20 cellular contexts compared by ENCODE assay signal in genomic region chrX:129761596-129761995, GRCh38. TPM values are rescaled to one million over a fixed set of nuclear protein-coding genes. Genes with fewer than 3 reads are reported as not detected.
DNase-seq lines count a peak whose midpoint lies in the region; ATAC-seq, FAIRE-seq and TF ChIP-seq lines count a peak whose summit lies in the region.
"Had no signal": no experiment of that assay in that cellular context is flagged by ENCODE, and none has a peak within 500 bp of the region (broad histone marks: within the 10 kb centered on the region; RNA-seq: fewer than 3 reads in every experiment).

No MANE protein-coding gene starts in this region.

- H3K9me3 ChIP-seq in KOPT-K1 (ENCODE audit: insufficient read depth, low read length, poor library complexity, severe bottlenecking) (no peaks in the 10 kb centered on the region), K562 (replicated peaks; ENCODE audit: control insufficient read depth, insufficient read depth, low read depth, low read length) (no peaks in the 10 kb centered on the region), A673 (ENCODE audit: low read depth, low read length, poor library complexity, severe bottlenecking) (no peaks in the 10 kb centered on the region)
- H3K9me3 ChIP-seq: HAP-1 had no signal

- H2AFZ ChIP-seq in K562 (ENCODE audit: low read depth, low read length): no peak overlapping the region

- BruUV-seq in K562 (replicated peaks; lab: Mats Ljungman, UMichigan) (no TSS peak), A673 (replicated peaks; lab: Mats Ljungman, UMichigan) (no TSS peak)

- no peak for TF ChIP-seq POLR2A in K562 (conservative IDR thresholded peaks at IDR 0.05)

- TF ChIP-seq CTCF in K562 (IDR thresholded peaks at IDR 0.05 in 2 of 3, conservative IDR thresholded peaks at IDR 0.05 in 1 of 3; ENCODE audit: insufficient read depth in 2 of 3, low read depth in 1 of 3, low read length in 3 of 3) (no peak), A673 (conservative IDR thresholded peaks at IDR 0.05; ENCODE audit: low read depth, low read length) (no peak)

- no peak for FAIRE-seq in K562 (lab: Jason Lieb, UNC)
- FAIRE-seq: G401.6, H1, HepG2, HTR-8/SVneo had no signal

- intact Hi-C loops in K562 (cut with micrococcal nuclease) (no loop called here), A673 (cut with micrococcal nuclease; ENCODE audit: unreplicated experiment) (no loop called here)

- H3K9me1 ChIP-seq in K562 (ENCODE audit: control insufficient read depth, insufficient read depth, low read length): peaks cover 2% of the 10 kb centered on the region

- no peaks in the 10 kb centered on the region for H3K36me3 Mint-ChIP-seq in stimulated activated effector memory CD8-positive, alpha-beta T cell treated with anti-CD3 and anti-CD28 coated beads, Interleukin-12 subunit alpha, Interleukin-12 subunit beta, amount 100 ng/mL, for 72 hours

- in situ Hi-C loops in K562 (cut with MboI): no loop called here

- no peak for TF ChIP-seq EP300 in K562 (IDR thresholded peaks at IDR 0.05; ENCODE audit: low read length)

- H4K20me1 ChIP-seq in K562 (replicated peaks; ENCODE audit: control insufficient read depth, insufficient read depth, low read length): no peaks in the 10 kb centered on the region

- 44% methylated on average over 3 of the region's 4 CpGs for WGBS in K562 (ENCODE audit: insufficient coverage, low coverage, missing lambda C conversion rate)

- peak overlapping the region; percentile 20 for H3K27ac Mint-ChIP-seq in stimulated activated effector memory CD8-positive, alpha-beta T cell treated with anti-CD3 and anti-CD28 coated beads, Interleukin-12 subunit alpha, Interleukin-12 subunit beta, amount 100 ng/mL, for 72 hours
- H3K27ac Mint-ChIP-seq: B cell; CD4-positive, alpha-beta T cell; HFFc6 had no signal

- no peak for TF ChIP-seq RAD21 in K562 (CRISPR knock-in tag; conservative IDR thresholded peaks at IDR 0.05 in 1 of 2, IDR thresholded peaks at IDR 0.05 in 1 of 2)

- no peaks in the 10 kb centered on the region for H3K9me3 Mint-ChIP-seq in stimulated activated effector memory CD8-positive, alpha-beta T cell treated with anti-CD3 and anti-CD28 coated beads, Interleukin-12 subunit alpha, Interleukin-12 subunit beta, amount 100 ng/mL, for 72 hours
- H3K9me3 Mint-ChIP-seq: CD4-positive, alpha-beta T cell; HFFc6 had no signal

- H3K4me3 ChIP-seq in K562 (no peak overlapping the region), A673 (ENCODE audit: low read depth, low read length, poor library complexity, severe bottlenecking) (no peak overlapping the region)
- H3K4me3 ChIP-seq: HAP-1 had no signal

- POLR2A ChIA-PET in K562 (lab: Yijun Ruan, JAX): interaction anchor here (0.6 to 0.8 kb wide), 3 partner anchors 10 to 198 kb away, joined by 3 read pairs; no protein-coding TSS in a partner anchor
- POLR2A ChIA-PET in A673 (lab: Charles Lee; ENCODE audit: low non-redundant PET): no interaction called here

- peaks cover 51% of the 10 kb centered on the region for H3K4me1 Mint-ChIP-seq in stimulated activated effector memory CD8-positive, alpha-beta T cell treated with anti-CD3 and anti-CD28 coated beads, Interleukin-12 subunit alpha, Interleukin-12 subunit beta, amount 100 ng/mL, for 72 hours

- H3K4me3 Mint-ChIP-seq in stimulated activated effector memory CD8-positive, alpha-beta T cell treated with anti-CD3 and anti-CD28 coated beads, Interleukin-12 subunit alpha, Interleukin-12 subunit beta, amount 100 ng/mL, for 72 hours: no peak overlapping the region
- H3K4me3 Mint-ChIP-seq: B cell; CD4-positive, alpha-beta T cell; HFFc6 had no signal

- ATAC-seq in K562: no peak
- no peak for ATAC-seq in stimulated activated effector memory CD8-positive, alpha-beta T cell treated with anti-CD3 and anti-CD28 coated beads, Interleukin-12 subunit alpha, Interleukin-12 subunit beta, amount 100 ng/mL, for 72 hours
- ATAC-seq in activated CD4-positive, CD25-positive, alpha-beta regulatory T cell treated with anti-CD3 and anti-CD28 coated beads, Interleukin-2, amount 50 U/mL, for 24 hours: no peak
- ATAC-seq: HepG2 had no signal

- peak overlapping the region; percentile 97 for H3K27ac ChIP-seq in KOPT-K1 (ENCODE audit: low read depth, low read length, poor library complexity, severe bottlenecking)
- H3K27ac ChIP-seq in K562 (ENCODE audit: extremely low read depth, low read depth, low read length): no peak overlapping the region
- H3K27ac ChIP-seq in A673 (ENCODE audit: low read depth, low read length, poor library complexity, severe bottlenecking): no peak overlapping the region

- peak; percentile 27 for DNase-seq in activated effector memory CD4-positive, alpha-beta T cell treated with anti-CD3 and anti-CD28 coated beads, Interleukin-2, amount 50 U/mL, for 16 hours
- DNase-seq in activated effector memory CD4-positive, alpha-beta T cell treated with Interleukin-2 at 50 U/mL for 16 hours: no peak
- DNase-seq in K562 (ENCODE audit: extremely low read depth in 1 of 4, low spot score in 3 of 4) (no peak), A673 (ENCODE audit: low spot score) (no peak), pons (ENCODE audit: low spot score) (no peak)
- DNase-seq in stimulated activated effector memory CD8-positive, alpha-beta T cell treated with anti-CD3 and anti-CD28 coated beads, Interleukin-12 subunit alpha, Interleukin-12 subunit beta, amount 100 ng/mL, for 72 hours (ENCODE audit: low spot score in 2 of 2): no peak
- DNase-seq: C1 segment of cervical spinal cord; CD4-positive, alpha-beta T cell; DMS79; EL; HFFc6 had no signal

- H3K4me1 ChIP-seq in K562 (replicated peaks in 1 of 2; ENCODE audit: control insufficient read depth in 2 of 2, insufficient read depth in 2 of 2, low read length in 2 of 2): peaks cover 12 to 14% of the 10 kb centered on the region in 2 experiments; a peak in 4 of 5 replicates
- H3K4me1 ChIP-seq in A673 (ENCODE audit: insufficient read depth, low read length, poor library complexity, severe bottlenecking): no peaks in the 10 kb centered on the region
- H3K4me1 ChIP-seq: HAP-1 had no signal

- H3K4me2 ChIP-seq in K562 (ENCODE audit: insufficient read depth, low read length): no peak overlapping the region

- H3K9ac ChIP-seq in K562 (ENCODE audit: insufficient read depth in 1 of 2, low read depth in 2 of 2, low read length in 2 of 2): no peak overlapping the region; a peak in 1 of 4 replicates

- CTCF ChIA-PET in K562 (lab: Yijun Ruan, JAX; ENCODE audit: low intra/inter-chr PET ratio) (no interaction called here), A673 (lab: Charles Lee) (no interaction called here)

- H3K27me3 ChIP-seq in K562 (ENCODE audit: control insufficient read depth in 2 of 2, insufficient read depth in 2 of 2, low read length in 2 of 2) (no peaks in the 10 kb centered on the region), A673 (replicated peaks; ENCODE audit: insufficient read depth, low read depth, low read length, poor library complexity) (no peaks in the 10 kb centered on the region)

- H3K36me3 ChIP-seq in KOPT-K1 (ENCODE audit: insufficient read depth, low read length): peaks cover 36% of the 10 kb centered on the region
- H3K36me3 ChIP-seq in K562 (ENCODE audit: control insufficient read depth, insufficient read depth, low read length): no peaks in the 10 kb centered on the region
- H3K36me3 ChIP-seq in A673 (ENCODE audit: insufficient read depth, low read length, poor library complexity, severe bottlenecking): no peaks in the 10 kb centered on the region
- H3K36me3 ChIP-seq: HAP-1 had no signal

- no peaks in the 10 kb centered on the region for H3K79me2 ChIP-seq in K562 (ENCODE audit: control insufficient read depth, insufficient read depth, low read length)

RNA-seq across cellular contexts. Expression of gene SASH3, which starts 18.2 kb away (rescaled TPM):
- not detected in 2 replicates for total RNA-seq in K562 (2011; cell fraction: chromatin; rRNA removed; ENCODE audit: low replicate concordance)
- total RNA-seq in K562 (2011; cell fraction: nucleolus; rRNA removed): not detected in 2 replicates
- not detected in 2 replicates for total RNA-seq in K562 (2011; cell fraction: nucleoplasm; rRNA removed)
- 0.08 and 0.14 TPM in 2 replicates for total RNA-seq in K562 (2014; rRNA removed)
- total RNA-seq in K562 (2014; rRNA removed; fragmentation: Illumina TruSeq; extraction: Trizol): 0.06 and 0.07 TPM in 2 replicates
- 0.72 and 1.1 TPM in 2 replicates for total RNA-seq in K562 (2015; rRNA removed; fragmentation: Illumina TruSeq; extraction: Trizol)
- total RNA-seq in K562 (2021): 0.34 and 0.35 TPM in 2 replicates
- 0.06 and 0.08 TPM in 2 replicates for polyA plus RNA-seq in K562 (2011; rRNA removed)
- 0.04 and 0.06 TPM in 2 replicates for polyA plus RNA-seq in K562 (2011; cell fraction: cytosol; rRNA removed)
- polyA plus RNA-seq in K562 (2011; cell fraction: nucleus; rRNA removed): 0.04 and 0.07 TPM in 2 replicates
- 0.21 and 0.75 TPM in 2 replicates for polyA plus RNA-seq in K562 (2012)
- polyA plus RNA-seq in K562 (2014; fragmentation: Illumina TruSeq; extraction: Trizol): 0.10 and 0.14 TPM in 2 replicates
- under 1 TPM; 0.03 to 0.06 TPM for polyA plus RNA-seq in K562 (2014; fragmentation: Nextera tagmentation; extraction: Ambion mirVana)
- 0.08 and 0.13 TPM in 2 replicates for polyA plus RNA-seq in K562 (2014; rRNA removed)
- polyA minus RNA-seq in K562 (2011; rRNA and poly(A)+ RNA removed): not detected in 2 replicates
- polyA minus RNA-seq in K562 (2011; cell fraction: cytosol; rRNA and poly(A)+ RNA removed): not detected in 2 replicates
- polyA minus RNA-seq in K562 (2011; cell fraction: nucleus; rRNA and poly(A)+ RNA removed): not detected in 2 replicates
- total RNA-seq in A673 (2021): not detected in 2 replicates
- total RNA-seq: A172, H1, HepG2, HFFc6 had no signal
- polyA plus RNA-seq: H1 had no signal

RNA-seq across cellular contexts. Expression of gene XPNPEP2, which starts 22.8 kb away (rescaled TPM):
- total RNA-seq in K562 (2011; cell fraction: chromatin; rRNA removed; ENCODE audit: low replicate concordance): not detected in 2 replicates
- total RNA-seq in K562 (2011; cell fraction: nucleolus; rRNA removed): not detected in 2 replicates
- total RNA-seq in K562 (2011; cell fraction: nucleoplasm; rRNA removed): not detected in 2 replicates
- total RNA-seq in K562 (2014; rRNA removed): not detected in 2 replicates
- not detected in 2 replicates for total RNA-seq in K562 (2014; rRNA removed; fragmentation: Illumina TruSeq; extraction: Trizol)
- not detected in 2 replicates for total RNA-seq in K562 (2015; rRNA removed; fragmentation: Illumina TruSeq; extraction: Trizol)
- total RNA-seq in K562 (2021): 0.04 TPM in 1 of 2 replicates, not detected in the other
- 0.01 TPM in 1 of 2 replicates, not detected in the other for polyA plus RNA-seq in K562 (2011; rRNA removed)
- 0.03 and 0.04 TPM in 2 replicates for polyA plus RNA-seq in K562 (2011; cell fraction: cytosol; rRNA removed)
- not detected in 2 replicates for polyA plus RNA-seq in K562 (2011; cell fraction: nucleus; rRNA removed)
- polyA plus RNA-seq in K562 (2012): 0.05 and 0.11 TPM in 2 replicates
- 0.13 TPM in 1 of 2 replicates, not detected in the other for polyA plus RNA-seq in K562 (2014; fragmentation: Illumina TruSeq; extraction: Trizol)
- under 1 TPM in 1 of 2 experiments, not detected in 1; 0.03 TPM for polyA plus RNA-seq in K562 (2014; fragmentation: Nextera tagmentation; extraction: Ambion mirVana)
- polyA plus RNA-seq in K562 (2014; rRNA removed): 0.19 TPM in 1 of 2 replicates, not detected in the other
- not detected in 2 replicates for polyA minus RNA-seq in K562 (2011; rRNA and poly(A)+ RNA removed)
- polyA minus RNA-seq in K562 (2011; cell fraction: cytosol; rRNA and poly(A)+ RNA removed): not detected in 2 replicates
- polyA minus RNA-seq in K562 (2011; cell fraction: nucleus; rRNA and poly(A)+ RNA removed): not detected in 2 replicates
- not detected in 2 replicates for total RNA-seq in A673 (2021)
- total RNA-seq: A172, B cell, H1, HFFc6 had no signal
